ENCODE assay signal across 8 cellular contexts in the genomic region with DNA sequence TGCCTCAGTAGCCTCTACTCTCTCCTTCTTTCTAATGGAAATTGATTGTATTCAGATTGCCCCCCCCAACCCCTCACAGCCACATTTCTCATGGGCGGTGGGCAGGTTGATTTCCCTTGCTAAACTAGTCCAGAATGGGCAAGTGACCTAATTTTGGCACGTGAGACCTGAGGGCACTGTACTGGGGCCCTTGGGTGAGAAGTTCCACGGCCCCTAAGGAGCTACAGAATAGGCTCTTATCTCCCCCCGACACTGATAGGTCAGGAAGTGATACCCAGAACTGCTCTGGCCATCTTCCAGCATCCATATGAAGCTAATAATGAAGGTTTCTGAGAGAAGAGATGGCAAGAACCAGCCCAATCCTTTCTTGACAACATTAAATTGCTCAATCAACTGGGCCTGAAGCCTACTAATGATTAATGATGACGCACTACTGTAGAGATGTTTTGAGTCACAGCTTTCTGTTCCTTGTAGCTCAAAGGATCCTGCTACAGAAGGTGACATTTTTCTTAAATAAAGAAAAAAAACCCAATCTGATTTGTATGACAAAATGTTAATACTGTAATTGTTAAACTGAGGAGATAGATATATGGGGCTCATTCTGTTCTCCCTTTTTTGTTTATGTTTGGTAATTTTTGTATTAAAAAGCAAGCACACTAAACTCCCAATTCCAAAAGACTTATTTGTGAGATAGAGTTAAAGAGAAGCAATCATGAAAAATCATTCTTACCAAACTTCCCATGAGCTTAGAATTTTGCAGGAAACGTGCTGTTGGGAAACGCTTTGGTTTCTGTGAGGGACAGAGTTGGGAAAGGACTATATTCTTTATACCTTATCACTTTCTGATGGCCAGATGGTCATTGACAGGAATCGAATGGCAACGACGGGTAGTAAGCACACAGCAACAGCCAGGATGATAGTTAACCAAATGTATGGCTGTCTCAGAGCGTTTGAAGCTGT. TPM values are rescaled to one million over a fixed set of nuclear protein-coding genes. Genes with fewer than 3 reads are reported as not detected.
A peak's percentile ranks its signal among the peaks of the same experiment; 100 is the strongest.
DNase-seq lines count a peak whose midpoint lies in the region; ATAC-seq and TF ChIP-seq lines count a peak whose summit lies in the region.

No MANE protein-coding gene starts in this region.

- no peak overlapping the region for H3K4me3 ChIP-seq in fibroblast of the aortic adventitia (ENCODE audit: low read depth, low read length)

- intact Hi-C loops in CD14-positive monocyte (cut with micrococcal nuclease), result loop anchor here in 1 of 2 donors (2.0 kb wide), 1 partner anchor 17 kb away; no protein-coding TSS in a partner anchor

- peak; percentile 94 for ATAC-seq in GM21390 (IDR thresholded peaks at IDR 0.05; ENCODE audit: unreplicated experiment)

- peak overlapping the region; percentile 91 to 98 (median 96) for H3K27ac Mint-ChIP-seq in CD14-positive monocyte
- no peak overlapping the region for H3K27ac Mint-ChIP-seq in activated T-cell treated with anti-CD3 and anti-CD28 coated beads, Interleukin-2, amount 50 U/mL, for 24 hours

- peaks cover 0 to 4% (median 2%) of the 10 kb centered on the region in 3 donors for H3K27me3 Mint-ChIP-seq in CD14-positive monocyte (ENCODE audit: low read depth in 3 of 3)
- no peaks in the 10 kb centered on the region for H3K27me3 Mint-ChIP-seq in activated T-cell treated with anti-CD3 and anti-CD28 coated beads, Interleukin-2, amount 50 U/mL, for 24 hours

- H3K9me3 Mint-ChIP-seq in CD14-positive monocyte, result peaks cover 7 to 20% (median 12%) of the 10 kb centered on the region in 7 donors
- peaks cover under 1% of the 10 kb centered on the region for H3K9me3 Mint-ChIP-seq in activated T-cell treated with anti-CD3 and anti-CD28 coated beads, Interleukin-2, amount 50 U/mL, for 24 hours

- TF ChIP-seq CTCF in CD14-positive monocyte (IDR thresholded peaks at IDR 0.05) (no peak), fibroblast of the aortic adventitia (IDR thresholded peaks at IDR 0.05; ENCODE audit: insufficient read depth, low read length) (no peak)

- H3K4me1 Mint-ChIP-seq in CD14-positive monocyte, result peaks cover 18% of the 10 kb centered on the region
- peaks cover 20% of the 10 kb centered on the region for H3K4me1 Mint-ChIP-seq in activated T-cell treated with anti-CD3 and anti-CD28 coated beads, Interleukin-2, amount 50 U/mL, for 24 hours (ENCODE audit: low read depth)

- peak overlapping the region in 1 of 2 donors; percentile 21 for H3K4me3 Mint-ChIP-seq in CD14-positive monocyte
- H3K4me3 Mint-ChIP-seq in activated T-cell treated with anti-CD3 and anti-CD28 coated beads, Interleukin-2, amount 50 U/mL, for 24 hours, result no peak overlapping the region

- DNase-seq in CD14-positive monocyte (ENCODE audit: low spot score), result peak; percentile 68
- DNase-seq in HT1080 (ENCODE audit: low read depth), result peak; percentile 76
- DNase-seq in fibroblast of the aortic adventitia (ENCODE audit: low read depth), result peak; percentile 93
- no peak for DNase-seq in medulla oblongata (ENCODE audit: extremely low spot score)
- no peak for DNase-seq in activated T-cell treated with anti-CD3 and anti-CD28 coated beads, Interleukin-2, amount 50 U/mL, for 24 hours
- DNase-seq in NCI-H1436 (lab: John Stamatoyannopoulos, UW), result no peak
- DNase-seq in T1000 (lab: John Stamatoyannopoulos, UW), result no peak

- peaks cover 17 to 43% of the 10 kb centered on the region in 2 donors for H3K36me3 Mint-ChIP-seq in CD14-positive monocyte
- H3K36me3 Mint-ChIP-seq in activated T-cell treated with anti-CD3 and anti-CD28 coated beads, Interleukin-2, amount 50 U/mL, for 24 hours (ENCODE audit: low read depth), result peaks cover 45% of the 10 kb centered on the region

RNA-seq across cellular contexts. Expression of gene NARS1, which starts 28.2 kb away (rescaled TPM):
- 10 to 100 TPM; 70.3 to 89.5 TPM for polyA plus RNA-seq in CD14-positive monocyte
- 230 and 236 TPM in 2 replicates for total RNA-seq in HT1080 (2014; rRNA removed; shearing (Covaris generic))
- 243 and 293 TPM in 2 replicates for polyA plus RNA-seq in HT1080 (2015; cell fraction: cytosol; rRNA removed)
- polyA plus RNA-seq in HT1080 (2015; cell fraction: nucleus; rRNA removed), result 542 and 619 TPM in 2 replicates
- total RNA-seq in fibroblast of the aortic adventitia (ENCODE audit: low replicate concordance), result 235 and 322 TPM in 2 replicates

Comparison
In these comparisons a context has a peak if more than half of its experiments do, and no peak if none do; other contexts are left out.
1. DNase-seq: peak in CD14-positive monocyte (single experiment), HT1080 (single experiment) and fibroblast of the aortic adventitia (single experiment); none in medulla oblongata (single experiment), activated T-cell treated with anti-CD3 and anti-CD28 coated beads, Interleukin-2, amount 50 U/mL, for 24 hours (single experiment), NCI-H1436 (single experiment) and T1000 (single experiment).